ENCODE assay signal across 2 cellular contexts in genomic region chr15:63405683-63406456, GRCh38.
TF ChIP-seq lines count a peak whose summit lies in the region.

No MANE protein-coding gene starts in this region.

TF ChIP-seq in liver, 16 proteins besides CTCF, POLR2A, EP300 and RAD21 (continued from another document):
- TF ChIP-seq REST (IDR thresholded peaks at IDR 0.05) (no peak), MAX (IDR thresholded peaks at IDR 0.05) (no peak), TAF1 (conservative IDR thresholded peaks at IDR 0.05) (no peak), FOXA1 (IDR thresholded peaks at IDR 0.05) (no peak), YY1 (IDR thresholded peaks at IDR 0.05) (no peak), HNF4A (conservative IDR thresholded peaks at IDR 0.05) (peak; percentile 40 to 67)

TF ChIP-seq in HepG2, 621 proteins besides CTCF, POLR2A, EP300 and RAD21 (continued from another document):
- TF ChIP-seq, protein P1, sequence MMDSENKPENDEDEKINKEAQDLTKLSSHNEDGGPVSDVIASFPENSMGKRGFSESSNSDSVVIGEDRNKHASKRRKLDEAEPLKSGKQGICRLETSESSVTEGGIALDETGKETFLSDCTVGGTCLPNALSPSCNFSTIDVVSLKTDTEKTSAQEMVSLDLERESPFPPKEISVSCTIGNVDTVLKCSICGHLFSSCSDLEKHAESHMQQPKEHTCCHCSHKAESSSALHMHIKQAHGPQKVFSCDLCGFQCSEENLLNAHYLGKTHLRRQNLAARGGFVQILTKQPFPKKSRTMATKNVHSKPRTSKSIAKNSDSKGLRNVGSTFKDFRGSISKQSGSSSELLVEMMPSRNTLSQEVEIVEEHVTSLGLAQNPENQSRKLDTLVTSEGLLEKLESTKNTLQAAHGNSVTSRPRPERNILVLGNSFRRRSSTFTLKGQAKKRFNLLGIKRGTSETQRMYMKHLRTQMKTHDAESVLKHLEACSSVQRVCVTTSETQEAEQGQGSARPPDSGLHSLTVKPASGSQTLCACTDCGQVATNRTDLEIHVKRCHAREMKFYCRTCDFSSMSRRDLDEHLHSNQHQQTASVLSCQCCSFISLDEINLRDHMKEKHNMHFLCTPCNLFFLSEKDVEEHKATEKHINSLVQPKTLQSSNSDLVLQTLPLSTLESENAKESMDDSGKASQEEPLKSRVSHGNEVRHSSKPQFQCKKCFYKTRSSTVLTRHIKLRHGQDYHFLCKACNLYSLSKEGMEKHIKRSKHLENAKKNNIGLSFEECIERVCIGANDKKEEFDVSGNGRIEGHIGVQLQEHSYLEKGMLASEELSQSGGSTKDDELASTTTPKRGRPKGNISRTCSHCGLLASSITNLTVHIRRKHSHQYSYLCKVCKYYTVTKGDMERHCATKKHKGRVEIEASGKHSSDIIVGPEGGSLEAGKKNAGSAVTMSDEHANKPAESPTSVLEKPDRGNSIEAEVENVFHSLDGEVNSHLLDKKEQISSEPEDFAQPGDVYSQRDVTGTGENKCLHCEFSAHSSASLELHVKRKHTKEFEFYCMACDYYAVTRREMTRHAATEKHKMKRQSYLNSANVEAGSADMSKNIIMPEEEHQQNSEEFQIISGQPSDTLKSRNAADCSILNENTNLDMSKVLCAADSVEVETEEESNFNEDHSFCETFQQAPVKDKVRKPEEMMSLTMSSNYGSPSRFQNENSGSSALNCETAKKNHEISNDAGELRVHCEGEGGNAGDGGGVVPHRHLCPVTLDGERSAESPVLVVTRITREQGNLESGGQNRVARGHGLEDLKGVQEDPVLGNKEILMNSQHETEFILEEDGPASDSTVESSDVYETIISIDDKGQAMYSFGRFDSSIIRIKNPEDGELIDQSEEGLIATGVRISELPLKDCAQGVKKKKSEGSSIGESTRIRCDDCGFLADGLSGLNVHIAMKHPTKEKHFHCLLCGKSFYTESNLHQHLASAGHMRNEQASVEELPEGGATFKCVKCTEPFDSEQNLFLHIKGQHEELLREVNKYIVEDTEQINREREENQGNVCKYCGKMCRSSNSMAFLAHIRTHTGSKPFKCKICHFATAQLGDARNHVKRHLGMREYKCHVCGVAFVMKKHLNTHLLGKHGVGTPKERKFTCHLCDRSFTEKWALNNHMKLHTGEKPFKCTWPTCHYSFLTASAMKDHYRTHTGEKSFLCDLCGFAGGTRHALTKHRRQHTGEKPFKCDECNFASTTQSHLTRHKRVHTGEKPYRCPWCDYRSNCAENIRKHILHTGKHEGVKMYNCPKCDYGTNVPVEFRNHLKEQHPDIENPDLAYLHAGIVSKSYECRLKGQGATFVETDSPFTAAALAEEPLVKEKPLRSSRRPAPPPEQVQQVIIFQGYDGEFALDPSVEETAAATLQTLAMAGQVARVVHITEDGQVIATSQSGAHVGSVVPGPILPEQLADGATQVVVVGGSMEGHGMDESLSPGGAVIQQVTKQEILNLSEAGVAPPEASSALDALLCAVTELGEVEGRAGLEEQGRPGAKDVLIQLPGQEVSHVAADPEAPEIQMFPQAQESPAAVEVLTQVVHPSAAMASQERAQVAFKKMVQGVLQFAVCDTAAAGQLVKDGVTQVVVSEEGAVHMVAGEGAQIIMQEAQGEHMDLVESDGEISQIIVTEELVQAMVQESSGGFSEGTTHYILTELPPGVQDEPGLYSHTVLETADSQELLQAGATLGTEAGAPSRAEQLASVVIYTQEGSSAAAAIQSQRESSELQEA (CRISPR knock-in tag; IDR thresholded peaks at IDR 0.05; ENCODE audit: not compliant biosample characterization), result no peak
- TF ChIP-seq ZNF891 (CRISPR knock-in tag; IDR thresholded peaks at IDR 0.05) (no peak), HES4 (CRISPR knock-in tag; IDR thresholded peaks at IDR 0.05; ENCODE audit: borderline replicate concordance) (no peak), ZNF484 (CRISPR knock-in tag; IDR thresholded peaks at IDR 0.05; ENCODE audit: borderline replicate concordance, low read depth) (no peak), ZNF180 (CRISPR knock-in tag; IDR thresholded peaks at IDR 0.05; ENCODE audit: borderline replicate concordance, low read depth) (no peak), REST (IDR thresholded peaks at IDR 0.05; ENCODE audit: borderline replicate concordance in 1 of 2, low read depth in 1 of 2, low read length in 2 of 2) (no peak)
